ENCODE assay signal across 8 cellular contexts in genomic region chr3:47522082-47522987, GRCh38. TPM values are rescaled to one million over a fixed set of nuclear protein-coding genes. Genes with fewer than 3 reads are reported as not detected.
A peak's percentile ranks its signal among the peaks of the same experiment; 100 is the strongest.
DNase-seq lines count a peak whose midpoint lies in the region; ATAC-seq, FAIRE-seq and TF ChIP-seq lines count a peak whose summit lies in the region.

No MANE protein-coding gene starts in this region.

- no peaks in the 10 kb centered on the region for H3K9me3 Mint-ChIP-seq in mesothelial cell of epicardium

- in situ Hi-C loops in GM13977 (cut with MboI; ENCODE audit: low pct_unique_long_range_greater_than_20kb, low sequenced_read_pairs, unreplicated experiment), result loop anchor here (25.0 kb wide), 1 partner anchor 465 kb away; no protein-coding TSS in a partner anchor

- FAIRE-seq in endometrium (lab: Jason Lieb, UNC), result peak; percentile 39

- H3K27me3 Mint-ChIP-seq in mesothelial cell of epicardium (ENCODE audit: low read depth), result no peaks in the 10 kb centered on the region

- TF ChIP-seq CTCF in GM13977 (IDR thresholded peaks at IDR 0.05; ENCODE audit: extremely low read depth, insufficient read depth, missing control alignments) (peak; percentile 78), mesothelial cell of epicardium (IDR thresholded peaks at IDR 0.05; ENCODE audit: unreplicated experiment) (peak; percentile 83)

- ATAC-seq in GM18873 (IDR thresholded peaks at IDR 0.05; ENCODE audit: low FRiP score, unreplicated experiment), result no peak

- no peaks in the 10 kb centered on the region for H3K4me1 Mint-ChIP-seq in mesothelial cell of epicardium

- peak; percentile 84 for DNase-seq in GM13977 (ENCODE audit: low spot score)
- peak; percentile 84 for DNase-seq in HT1080 (ENCODE audit: low read depth)
- DNase-seq in NOMO-1 treated with dmso at 0.1 percent for 144 hours (lab: John Stamatoyannopoulos, UW; ENCODE audit: unreplicated experiment), result peak; percentile 85
- DNase-seq in activated CD8-positive, alpha-beta memory T cell treated with anti-CD3 and anti-CD28 coated beads for 1 hour (ENCODE audit: extremely low read depth in 1 of 2, low read depth in 1 of 2), result peak; percentile 50 to 52
- peak; percentile 64 to 80 for DNase-seq in mesothelial cell of epicardium (ENCODE audit: low spot score in 2 of 2, unreplicated experiment in 2 of 2)
- peak; percentile 64 to 66 for DNase-seq in stimulated activated CD8-positive, alpha-beta memory T cell treated with anti-CD3 and anti-CD28 coated beads, Interleukin-15, amount 100 ng/mL, for 48 hours (ENCODE audit: low read depth in 2 of 2)

- H3K4me3 Mint-ChIP-seq in mesothelial cell of epicardium, result no peak overlapping the region

- no peaks in the 10 kb centered on the region for H3K36me3 Mint-ChIP-seq in mesothelial cell of epicardium

- H3K27ac Mint-ChIP-seq in mesothelial cell of epicardium, result no peak overlapping the region

RNA-seq across cellular contexts. Expression of gene ELP6, which starts 8.8 kb away (rescaled TPM):
- 65.0 and 65.8 TPM in 2 replicates for total RNA-seq in HT1080 (2014; rRNA removed; shearing (Covaris generic))
- polyA plus RNA-seq in HT1080 (2015; cell fraction: cytosol; rRNA removed), result 43.3 and 52.6 TPM in 2 replicates
- 49.8 and 51.0 TPM in 2 replicates for polyA plus RNA-seq in HT1080 (2015; cell fraction: nucleus; rRNA removed)
- total RNA-seq in mesothelial cell of epicardium, result 45.0 to 49.2 TPM (median 45.5 TPM) in 3 replicates

RNA-seq across cellular contexts. Expression of gene SCAP, which starts 46.6 kb away (rescaled TPM):
- 77.5 and 96.6 TPM in 2 replicates for total RNA-seq in HT1080 (2014; rRNA removed; shearing (Covaris generic))
- 37.3 and 38.3 TPM in 2 replicates for polyA plus RNA-seq in HT1080 (2015; cell fraction: cytosol; rRNA removed)
- 51.3 and 56.6 TPM in 2 replicates for polyA plus RNA-seq in HT1080 (2015; cell fraction: nucleus; rRNA removed)
- total RNA-seq in mesothelial cell of epicardium, result 104 to 113 TPM (median 109 TPM) in 3 replicates

RNA-seq across cellular contexts. Expression of gene CSPG5, which starts 56.3 kb away (rescaled TPM):
- total RNA-seq in HT1080 (2014; rRNA removed; shearing (Covaris generic)), result 0.47 and 0.93 TPM in 2 replicates
- 0.67 and 0.78 TPM in 2 replicates for polyA plus RNA-seq in HT1080 (2015; cell fraction: cytosol; rRNA removed)
- polyA plus RNA-seq in HT1080 (2015; cell fraction: nucleus; rRNA removed), result 0.99 and 1.2 TPM in 2 replicates
- 0.84 to 1.1 TPM (median 1.1 TPM) in 3 replicates for total RNA-seq in mesothelial cell of epicardium
